21 cellular contexts compared by ENCODE assay signal in the genomic region with DNA sequence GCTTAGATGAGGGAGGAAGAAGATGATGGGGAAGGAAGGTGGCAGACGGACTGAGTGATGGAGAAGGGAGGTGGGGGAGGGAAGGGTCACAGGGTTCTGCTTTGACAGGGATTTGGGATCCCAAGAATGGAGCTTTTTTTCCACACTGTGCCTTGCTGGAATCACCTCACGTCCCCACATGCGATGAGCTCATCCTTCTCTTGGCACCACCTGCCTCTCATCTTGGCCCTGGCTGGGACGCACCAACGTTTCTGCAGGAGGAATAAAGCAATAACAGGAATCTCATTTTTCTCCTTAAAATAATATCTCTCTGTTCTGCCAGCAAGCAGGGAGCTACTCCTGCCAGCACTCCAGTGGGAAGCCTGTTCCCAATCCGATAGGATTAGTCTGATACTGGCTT. TPM values are rescaled to one million over a fixed set of nuclear protein-coding genes. Genes with fewer than 3 reads are reported as not detected.
"Had no signal": no experiment of that assay in that cellular context is flagged by ENCODE, and none has a peak within 500 bp of the region (broad histone marks: within the 10 kb centered on the region; RNA-seq: fewer than 3 reads in every experiment).

No MANE protein-coding gene starts in this region.

- H3K27me3 ChIP-seq: gastrocnemius medialis, thyroid gland had no signal

- H3K27ac ChIP-seq: esophagus muscularis mucosa, gastrocnemius medialis, thyroid gland had no signal

- H3K9me3 ChIP-seq: esophagus muscularis mucosa, gastrocnemius medialis, mucosa of descending colon, thyroid gland had no signal

- H3K4me3 ChIP-seq: esophagus muscularis mucosa, gastrocnemius medialis, mucosa of descending colon, thyroid gland had no signal

- H3K36me3 ChIP-seq: esophagus muscularis mucosa, gastrocnemius medialis, thyroid gland had no signal

- H3K4me1 ChIP-seq: gastrocnemius medialis, thyroid gland had no signal

- DNase-seq: activated B cell treated with CpG ODN at 0.5 μM for 24 hours; activated CD4-positive, alpha-beta T cell treated with anti-CD3 and anti-CD28 coated beads for 36 hours; activated CD4-positive, alpha-beta T cell treated with anti-CD3 and anti-CD28 coated beads, Interleukin-2, amount 50 U/mL, for 4 hours; activated CD8-positive, alpha-beta memory T cell treated with anti-CD3 and anti-CD28 coated beads for 24 hours; activated CD8-positive, alpha-beta memory T cell treated with anti-CD3 and anti-CD28 coated beads, Interleukin-2, amount 50 U/mL, for 4 hours; activated T-cell treated with anti-CD3 and anti-CD28 coated beads, Interleukin-2, amount 50 U/mL, for 24 hours; aorta; dermis blood vessel endothelial cell; effector memory CD8-positive, alpha-beta T cell; gastrocnemius medialis; left colon; mesenchymal stem cell; mucosa of descending colon; naive B cell; occipital lobe; stimulated activated CD4-positive, alpha-beta T cell treated with anti-CD3 and anti-CD28 coated beads, Interleukin-2, amount 100 ng/mL, for 48 hours; stimulated activated naive CD4-positive, alpha-beta T cell treated with Interleukin-2 at 50 U/mL for 16 hours; T-helper 1 cell; thyroid gland had no signal

RNA-seq across cellular contexts. Expression of a gene that starts 47.8 kb away (rescaled TPM):
- total RNA-seq: activated B cell treated with CpG ODN at 0.5 μM for 24 hours, endothelial cell of umbilical vein, occipital lobe had no signal
